24 cellular contexts compared by ENCODE assay signal in genomic region chr15:89817701-89818280, GRCh38. TPM values are rescaled to one million over a fixed set of nuclear protein-coding genes. Genes with fewer than 3 reads are reported as not detected.
DNase-seq lines count a peak whose midpoint lies in the region; ATAC-seq, FAIRE-seq and TF ChIP-seq lines count a peak whose summit lies in the region.
"Had no signal": no experiment of that assay in that cellular context is flagged by ENCODE, and none has a peak within 500 bp of the region (broad histone marks: within the 10 kb centered on the region; RNA-seq: fewer than 3 reads in every experiment).

No MANE protein-coding gene starts in this region.

- H3K36me3 ChIP-seq in brain microvascular endothelial cell (replicated peaks), result no peaks in the 10 kb centered on the region
- peaks cover 8% of the 10 kb centered on the region for H3K36me3 ChIP-seq in neutrophil
- H3K36me3 ChIP-seq: BLaER1 treated with 17β-estradiol and CSF1 and Interleukin-3, amounts not matched to agents 10 nM and 100 nM had no signal

- H3K9me3 ChIP-seq in neutrophil, result no peaks in the 10 kb centered on the region

- H3K4me3 ChIP-seq in brain microvascular endothelial cell (ENCODE audit: low read depth, low read length) (no peak overlapping the region), neutrophil (ENCODE audit: low read depth in 1 of 2, low read length in 1 of 2) (no peak overlapping the region), lower leg skin (ENCODE audit: low read depth, poor library complexity, severe bottlenecking) (no peak overlapping the region)
- H3K4me3 ChIP-seq: A549; BLaER1 treated with 17β-estradiol and CSF1 and Interleukin-3, amounts not matched to agents 10 nM and 100 nM had no signal

- TF ChIP-seq POLR2A in lower leg skin (IDR thresholded peaks at IDR 0.05), result no peak

- FAIRE-seq in RCC 7860 (lab: Jason Lieb, UNC), result no peak
- FAIRE-seq: A549, GM12891, H1, HTR-8/SVneo had no signal

- no peak for ATAC-seq in HG02852 (IDR thresholded peaks at IDR 0.05; ENCODE audit: unreplicated experiment)
- ATAC-seq: A549 had no signal

- H3K27me3 ChIP-seq in brain microvascular endothelial cell (replicated peaks), result no peaks in the 10 kb centered on the region
- H3K27me3 ChIP-seq in neutrophil, result no peaks in the 10 kb centered on the region

- intact Hi-C loops in lower leg skin (cut with DNase I; ENCODE audit: low total_unique reads), result no loop called here

- TF ChIP-seq CTCF in brain microvascular endothelial cell (IDR thresholded peaks at IDR 0.05; ENCODE audit: low read depth, low read length, missing control alignments), result no peak
- TF ChIP-seq CTCF in neutrophil (IDR thresholded peaks at IDR 0.05), result no peak
- TF ChIP-seq CTCF in lower leg skin (IDR thresholded peaks at IDR 0.05), result no peak

- in situ Hi-C loops in brain microvascular endothelial cell (cut with HindIII; ENCODE audit: low pct_ligation_motif_present, low sequenced_read_pairs), result no loop called here

- H3K27ac ChIP-seq in brain microvascular endothelial cell (no peak overlapping the region), neutrophil (peak overlapping the region; percentile 100)
- H3K27ac ChIP-seq: A549; BLaER1 treated with 17β-estradiol and CSF1 and Interleukin-3, amounts not matched to agents 10 nM and 100 nM had no signal

- 80 to 84% methylated on average over 10 of the region's 10 CpGs for WGBS in lower leg skin, 2 donors

- H3K4me1 ChIP-seq in neutrophil (ENCODE audit: control insufficient read depth in 1 of 2, insufficient read depth in 1 of 2, low read depth in 1 of 2, low read length in 1 of 2), result peaks cover 73 to 77% of the 10 kb centered on the region in 2 experiments

- DNase-seq in Daoy (ENCODE audit: low read depth) (peak; percentile 66), RCC 7860 (ENCODE audit: low spot score) (peak; percentile 8), brain microvascular endothelial cell (peak; percentile 31), lower leg skin (ENCODE audit: low spot score in 2 of 2) (no peak), T-helper 1 cell (no peak), NCI-H1092 treated with DMSO at 0.1 percent for 48 hours (lab: John Stamatoyannopoulos, UW) (no peak)
- DNase-seq: CD8-positive, alpha-beta memory T cell; DMS53; NCI-H1105 treated with DMSO at 0.1 percent for 48 hours; NCI-H1694; NCI-H2081 treated with DMSO at 0.1 percent for 48 hours; NCI-H748 treated with DMSO at 0.1 percent for 48 hours; NK-92 treated with Interleukin-12 subunit alpha and Interleukin-12 subunit beta, amount 100 ng/mL, for 24 hours; RPMI8226; SHP77 treated with DMSO at 0.1 percent for 48 hours had no signal

RNA-seq across cellular contexts. Expression of gene ANPEP, which starts 3.1 kb away (rescaled TPM):
- 24.3 and 31.5 TPM in 2 replicates for total RNA-seq in Daoy (2014; rRNA removed; shearing (Covaris generic))
- total RNA-seq in lower leg skin, result 10 to 100 TPM; 14.9 to 67.3 (median 21.6) TPM

RNA-seq across cellular contexts. Expression of gene MESP2, which starts 41.7 kb away (rescaled TPM):
- total RNA-seq in Daoy (2014; rRNA removed; shearing (Covaris generic)), result 0.29 and 0.54 TPM in 2 replicates
- 1 to 10 TPM in 1 of 4 donors, under 1 TPM in 1, not detected in 2; 0.45 to 1.1 TPM for total RNA-seq in lower leg skin
- total RNA-seq: CD8-positive, alpha-beta memory T cell; NCI-H460; OCI-LY7 had no signal

Comparison
In these comparisons a context has a peak if more than half of its experiments do, and no peak if none do; other contexts are left out.
1. DNase-seq: peak in Daoy (single experiment), RCC 7860 (single experiment) and brain microvascular endothelial cell (single experiment); none in lower leg skin (0 of 2), T-helper 1 cell (0 of 5) and NCI-H1092 treated with DMSO at 0.1 percent for 48 hours (single experiment).